11 cellular contexts compared by ENCODE assay signal in the genomic region with DNA sequence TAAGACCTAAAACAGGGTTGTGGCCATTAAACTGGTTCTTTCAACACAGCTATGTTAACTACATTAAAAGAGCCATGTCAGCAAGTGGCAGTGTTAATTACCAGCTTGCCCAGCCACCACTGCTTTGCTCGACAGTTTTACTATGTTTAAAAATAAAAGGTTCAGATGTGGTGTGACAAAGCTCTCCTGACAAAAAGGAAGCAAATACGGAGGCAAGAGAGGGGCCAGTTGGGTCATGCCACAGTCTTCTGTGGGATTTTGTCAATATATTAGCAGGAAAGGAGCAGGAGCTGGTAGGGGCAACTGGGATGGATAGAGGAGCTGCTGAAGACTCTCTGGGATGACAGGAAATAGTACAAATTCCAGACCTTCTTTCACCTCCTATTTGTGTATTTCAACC.
DNase-seq lines count a peak whose midpoint lies in the region; TF ChIP-seq lines count a peak whose summit lies in the region.
"Had no signal": no experiment of that assay in that cellular context is flagged by ENCODE, and none has a peak within 500 bp of the region (broad histone marks: within the 10 kb centered on the region; RNA-seq: fewer than 3 reads in every experiment).

No MANE protein-coding gene starts in this region.

- H3K36me3 Mint-ChIP-seq in dendritic cell treated with granulocyte-macrophage colony-stimulating factor and Interleukin-4, amounts not matched to agents 40 ng/mL and 50 ng/mL, for 4 days (ENCODE audit: low read depth), result peaks cover 24% of the 10 kb centered on the region
- H3K36me3 Mint-ChIP-seq in nephron progenitor cell (ENCODE audit: low read depth), result no peaks in the 10 kb centered on the region

- H3K9me3 Mint-ChIP-seq in dendritic cell treated with granulocyte-macrophage colony-stimulating factor and Interleukin-4, amounts not matched to agents 40 ng/mL and 50 ng/mL, for 4 days, result no peaks in the 10 kb centered on the region
- H3K9me3 Mint-ChIP-seq in nephron progenitor cell, result no peaks in the 10 kb centered on the region
- H3K9me3 Mint-ChIP-seq: activated T-helper 2 cell treated with anti-CD3 and anti-CD28 coated beads, Interferon-gamma antibody, Interleukin-2, Interleukin-4, amounts not matched to agents 10 μg/mL and 5 μg/mL and 100 μg/mL, durations not matched to agents 14 hours and 24 hours and 36 hours had no signal

- H3K27me3 Mint-ChIP-seq in dendritic cell treated with granulocyte-macrophage colony-stimulating factor and Interleukin-4, amounts not matched to agents 40 ng/mL and 50 ng/mL, for 4 days, result no peaks in the 10 kb centered on the region
- H3K27me3 Mint-ChIP-seq in nephron progenitor cell (ENCODE audit: low read depth, poor library complexity), result peaks cover 8% of the 10 kb centered on the region

- no peaks in the 10 kb centered on the region for H3K9me3 ChIP-seq in KOPT-K1 (ENCODE audit: insufficient read depth, low read length, poor library complexity, severe bottlenecking)

- no peaks in the 10 kb centered on the region for H3K36me3 ChIP-seq in KOPT-K1 (ENCODE audit: insufficient read depth, low read length)

- no peak for TF ChIP-seq CTCF in nephron progenitor cell (IDR thresholded peaks at IDR 0.05)

- DNase-seq in EL (peak; percentile 32), nephron progenitor cell (peak; percentile 4), NCI-H2196 (lab: John Stamatoyannopoulos, UW; ENCODE audit: unreplicated experiment) (no peak), cerebellum (ENCODE audit: low spot score) (no peak), NCI-H82 treated with DMSO at 0.1 percent for 48 hours (lab: John Stamatoyannopoulos, UW; ENCODE audit: unreplicated experiment) (no peak), hepatic stellate cell (ENCODE audit: low spot score) (no peak)
- DNase-seq: GOT3, posterior cingulate gyrus had no signal

- H3K4me3 Mint-ChIP-seq in dendritic cell treated with granulocyte-macrophage colony-stimulating factor and Interleukin-4, amounts not matched to agents 40 ng/mL and 50 ng/mL, for 4 days, result peak overlapping the region; percentile 65
- H3K4me3 Mint-ChIP-seq in nephron progenitor cell, result peak overlapping the region; percentile 24

- intact Hi-C loops in dendritic cell treated with granulocyte-macrophage colony-stimulating factor and Interleukin-4, amounts not matched to agents 40 ng/mL and 50 ng/mL, for 4 days (cut with micrococcal nuclease), result loop anchor here (5.0 kb wide), 2 partner anchors 33 to 53 kb away; no protein-coding TSS in a partner anchor

- H3K27ac ChIP-seq in KOPT-K1 (ENCODE audit: low read depth, low read length, poor library complexity, severe bottlenecking), result peak overlapping the region; percentile 81

- H3K27ac Mint-ChIP-seq in dendritic cell treated with granulocyte-macrophage colony-stimulating factor and Interleukin-4, amounts not matched to agents 40 ng/mL and 50 ng/mL, for 4 days, result peak overlapping the region; percentile 87
- peak overlapping the region; percentile 94 for H3K27ac Mint-ChIP-seq in nephron progenitor cell
- H3K27ac Mint-ChIP-seq: activated T-helper 2 cell treated with anti-CD3 and anti-CD28 coated beads, Interferon-gamma antibody, Interleukin-2, Interleukin-4, amounts not matched to agents 10 μg/mL and 5 μg/mL and 100 μg/mL, durations not matched to agents 14 hours and 24 hours and 36 hours had no signal

- peaks cover 55% of the 10 kb centered on the region for H3K4me1 Mint-ChIP-seq in dendritic cell treated with granulocyte-macrophage colony-stimulating factor and Interleukin-4, amounts not matched to agents 40 ng/mL and 50 ng/mL, for 4 days (ENCODE audit: low read depth)
- H3K4me1 Mint-ChIP-seq in nephron progenitor cell, result peaks cover 49% of the 10 kb centered on the region

Comparison
In these comparisons a context has a peak if more than half of its experiments do, and no peak if none do; other contexts are left out.
1. DNase-seq: peak in EL (single experiment) and nephron progenitor cell (single experiment); none in NCI-H2196 (single experiment), cerebellum (single experiment), NCI-H82 treated with DMSO at 0.1 percent for 48 hours (single experiment) and hepatic stellate cell (single experiment).